24 cellular contexts compared by ENCODE assay signal in the genomic region with DNA sequence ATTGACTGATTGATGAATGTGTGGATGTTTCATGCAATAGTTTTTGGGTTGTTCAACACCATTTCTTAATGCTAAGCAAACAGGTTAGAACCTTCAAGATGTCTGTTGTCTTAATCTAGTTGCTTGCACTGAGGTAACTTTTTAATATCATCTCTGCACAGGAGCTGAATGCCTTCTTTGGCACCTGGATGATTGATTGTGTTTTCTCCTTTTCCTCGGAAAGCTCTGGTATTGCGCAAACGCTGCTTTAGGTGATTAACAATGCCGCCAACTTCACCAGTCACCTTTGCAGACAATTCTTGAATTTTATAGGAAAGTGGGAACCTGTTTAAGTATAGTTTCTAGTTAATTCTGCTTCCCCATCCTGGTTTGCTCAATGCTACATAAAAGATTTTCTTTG. TPM values are rescaled to one million over a fixed set of nuclear protein-coding genes. Genes with fewer than 3 reads are reported as not detected.
"Had no signal": no experiment of that assay in that cellular context is flagged by ENCODE, and none has a peak within 500 bp of the region (broad histone marks: within the 10 kb centered on the region; RNA-seq: fewer than 3 reads in every experiment).

No MANE protein-coding gene starts in this region.

- H3K36me3 ChIP-seq: left ventricle myocardium inferior, pancreas, prostate gland, sigmoid colon, spleen, tibial nerve, upper lobe of left lung, vagina had no signal

- H3K4me2 ChIP-seq: hepatocyte had no signal

- H3K4me3 ChIP-seq: hepatocyte, left ventricle myocardium inferior, lung, pancreas, prostate gland, sigmoid colon, spleen, tibial nerve, upper lobe of left lung, vagina had no signal

- FAIRE-seq: pancreas, small intestine had no signal

- ATAC-seq: naive thymus-derived CD8-positive, alpha-beta T cell; pancreas; right cardiac atrium; stimulated activated memory B cell treated with anti-CD40 and anti-IgM and Interleukin-4, amounts not matched to agents 10 μg/mL and 1 μg/mL and 100 μg/mL, for 72 hours; stimulated activated naive CD8-positive, alpha-beta T cell treated with anti-CD3 and anti-CD28 coated beads, Interleukin-15, amount 100 ng/mL, for 72 hours had no signal

- H3K9me3 ChIP-seq: left ventricle myocardium inferior, pancreas, prostate gland, sigmoid colon, spleen, tibial nerve, upper lobe of left lung, vagina had no signal

- DNase-seq: islet precursor cell; left ventricle myocardium inferior; naive thymus-derived CD8-positive, alpha-beta T cell; pancreas; posterior cingulate gyrus; retina; right cardiac atrium; sigmoid colon; small intestine; spleen; stimulated activated CD4-positive, alpha-beta T cell treated with anti-CD3 and anti-CD28 coated beads, Interleukin-1b, Interleukin-23, amount 100 ng/mL, for 48 hours; stimulated activated CD4-positive, alpha-beta T cell treated with anti-CD3 and anti-CD28 coated beads, Interleukin-2, amount 100 ng/mL, for 48 hours; stimulated activated CD4-positive, alpha-beta T cell treated with anti-CD3 and anti-CD28 coated beads, Interleukin-4, amount 100 ng/mL, for 4 hours; stimulated activated CD8-positive, alpha-beta memory T cell treated with anti-CD3 and anti-CD28 coated beads, Interleukin-4, amount 100 ng/mL, for 48 hours; stimulated activated naive CD4-positive, alpha-beta T cell treated with Interleukin-2 at 50 U/mL for 16 hours; stimulated activated naive CD8-positive, alpha-beta T cell treated with anti-CD3 and anti-CD28 coated beads, Interleukin-15, amount 100 ng/mL, for 72 hours; substantia nigra; upper lobe of left lung had no signal

- H3K27me3 ChIP-seq: hepatocyte, pancreas, sigmoid colon, upper lobe of left lung, vagina had no signal

- H3K27ac ChIP-seq: hepatocyte, left ventricle myocardium inferior, pancreas, prostate gland, sigmoid colon, spleen, tibial nerve, upper lobe of left lung, vagina had no signal

- H3K4me1 ChIP-seq: left ventricle myocardium inferior, pancreas, prostate gland, sigmoid colon, spleen, tibial nerve, upper lobe of left lung had no signal

- H3K79me2 ChIP-seq: hepatocyte had no signal

- H2AFZ ChIP-seq: hepatocyte had no signal

RNA-seq across cellular contexts. Expression of gene RTL9, which starts 48.2 kb away (rescaled TPM):
- total RNA-seq: naive thymus-derived CD8-positive, alpha-beta T cell; spleen; vagina had no signal
- polyA plus RNA-seq: naive thymus-derived CD8-positive, alpha-beta T cell; spleen had no signal
